Comparison of ENCODE assay signal across 30 cellular contexts in the genomic region with DNA sequence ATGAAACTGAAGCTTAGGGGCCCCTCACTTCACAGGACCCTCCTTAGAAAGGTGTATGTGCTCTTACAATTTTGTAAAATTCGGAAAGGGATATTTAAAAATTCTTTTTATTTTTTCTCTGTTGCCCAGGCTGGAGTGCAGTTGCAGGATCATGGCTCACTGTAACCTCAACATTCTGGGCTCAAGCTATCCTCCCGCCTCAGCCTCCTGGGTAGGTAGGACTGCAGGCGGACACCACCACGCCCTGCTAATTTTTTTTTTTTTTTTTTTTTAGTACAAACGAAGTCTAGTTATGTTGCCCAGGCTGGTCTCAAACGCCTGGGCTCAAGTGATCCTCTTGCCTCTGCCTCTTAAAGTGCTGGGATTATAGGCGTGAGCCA. TPM values are rescaled to one million over a fixed set of nuclear protein-coding genes. Genes with fewer than 3 reads are reported as not detected.
DNase-seq lines count a peak whose midpoint lies in the region; ATAC-seq and TF ChIP-seq lines count a peak whose summit lies in the region.
"Had no signal": no experiment of that assay in that cellular context is flagged by ENCODE, and none has a peak within 500 bp of the region (broad histone marks: within the 10 kb centered on the region; RNA-seq: fewer than 3 reads in every experiment).

No MANE protein-coding gene starts in this region.

- no peaks in the 10 kb centered on the region for H3K27me3 ChIP-seq in cardiac muscle cell
- no peaks in the 10 kb centered on the region for H3K27me3 ChIP-seq in muscle layer of colon (ENCODE audit: control insufficient read depth in 1 of 2, insufficient read depth in 2 of 2, low read length in 2 of 2)
- no peaks in the 10 kb centered on the region for H3K27me3 ChIP-seq in suprapubic skin
- H3K27me3 ChIP-seq: ascending aorta; BLaER1 treated with 17β-estradiol and CSF1 and Interleukin-3, amounts not matched to agents 10 nM and 100 nM; esophagus squamous epithelium; gastroesophageal sphincter had no signal

- H3K36me3 ChIP-seq in cardiac muscle cell = no peaks in the 10 kb centered on the region
- H3K36me3 ChIP-seq in muscle layer of colon (ENCODE audit: insufficient read depth, low read length) = no peaks in the 10 kb centered on the region
- H3K36me3 ChIP-seq in suprapubic skin = no peaks in the 10 kb centered on the region
- H3K36me3 ChIP-seq: ascending aorta; BLaER1 treated with 17β-estradiol and CSF1 and Interleukin-3, amounts not matched to agents 10 nM and 100 nM; gastroesophageal sphincter had no signal

- intact Hi-C loops in Right ventricle myocardium inferior (cut with DNase I) = no loop called here

- no peak overlapping the region for H3K9ac ChIP-seq in muscle layer of colon (ENCODE audit: low read length)
- H3K9ac ChIP-seq: BLaER1 treated with 17β-estradiol and CSF1 and Interleukin-3, amounts not matched to agents 10 nM and 100 nM had no signal

- TF ChIP-seq EP300 in suprapubic skin (IDR thresholded peaks at IDR 0.05) = no peak

- DNase-seq in cardiac muscle cell (ENCODE audit: low read depth in 1 of 2, low spot score in 1 of 2) = no peak
- no peak for DNase-seq in Right ventricle myocardium inferior (ENCODE audit: missing footprints)
- DNase-seq in suprapubic skin (ENCODE audit: low spot score in 2 of 2) = no peak
- DNase-seq in NCI-H345 treated with DMSO at 0.1 percent for 48 hours (lab: John Stamatoyannopoulos, UW; ENCODE audit: unreplicated experiment) = no peak
- no peak for DNase-seq in NCI-H2029 (lab: John Stamatoyannopoulos, UW)
- DNase-seq in mesenteric fat pad (ENCODE audit: low spot score) = no peak
- DNase-seq: activated T-cell treated with anti-CD3 and anti-CD28 coated beads, Interleukin-2, amount 50 U/mL, for 48 hours; Calu3; effector CD8-positive, alpha-beta T cell; esophagus squamous epithelium; KBM-7; kidney glomerular epithelial cell; MV-4-11; naive thymus-derived CD8-positive, alpha-beta T cell; NCI-H1694 treated with DMSO at 0.1 percent for 48 hours; NCI-H446 treated with DMSO at 0.1 percent for 48 hours; RPMI8226; small intestine; stimulated activated CD4-positive, alpha-beta T cell treated with anti-CD3 and anti-CD28 coated beads, Interleukin-2, amount 100 ng/mL, for 48 hours; stimulated activated naive CD4-positive, alpha-beta T cell treated with Interleukin-2 at 50 U/mL for 16 hours had no signal

- H3K27ac ChIP-seq in cardiac muscle cell = peak overlapping the region; percentile 84
- H3K27ac ChIP-seq in angular gyrus (ENCODE audit: low read depth, low read length) = peak overlapping the region; percentile 14
- peak overlapping the region; percentile 66 for H3K27ac ChIP-seq in muscle layer of colon (ENCODE audit: low read depth, low read length)
- H3K27ac ChIP-seq in suprapubic skin = no peak overlapping the region
- H3K27ac ChIP-seq: ascending aorta; BLaER1 treated with 17β-estradiol and CSF1 and Interleukin-3, amounts not matched to agents 10 nM and 100 nM had no signal

- ATAC-seq in Right ventricle myocardium inferior = no peak
- ATAC-seq: naive thymus-derived CD8-positive, alpha-beta T cell had no signal

- H3K4me1 ChIP-seq in cardiac muscle cell (ENCODE audit: low read depth) (peaks cover 42% of the 10 kb centered on the region), muscle layer of colon (ENCODE audit: insufficient read depth, low read length) (peaks cover 61% of the 10 kb centered on the region), suprapubic skin (peaks cover 24% of the 10 kb centered on the region)
- H3K4me1 ChIP-seq: ascending aorta had no signal

- no peak for TF ChIP-seq CTCF in cardiac muscle cell (IDR thresholded peaks at IDR 0.05; ENCODE audit: low read depth, low read length)
- TF ChIP-seq CTCF in suprapubic skin (IDR thresholded peaks at IDR 0.05) = no peak

- H3K4me3 ChIP-seq in cardiac muscle cell = no peak overlapping the region
- no peak overlapping the region for H3K4me3 ChIP-seq in muscle layer of colon (ENCODE audit: low read depth in 1 of 2, low read length in 2 of 2)
- no peak overlapping the region for H3K4me3 ChIP-seq in suprapubic skin
- H3K4me3 ChIP-seq: ascending aorta; BLaER1 treated with 17β-estradiol and CSF1 and Interleukin-3, amounts not matched to agents 10 nM and 100 nM; esophagus squamous epithelium; gastroesophageal sphincter had no signal

- WGBS in suprapubic skin = 82% methylated on average over 7 of the region's 7 CpGs

- no peak for TF ChIP-seq POLR2A in suprapubic skin (IDR thresholded peaks at IDR 0.05)

- H3K9me3 ChIP-seq in cardiac muscle cell (ENCODE audit: low read depth) = no peaks in the 10 kb centered on the region
- H3K9me3 ChIP-seq in muscle layer of colon (ENCODE audit: low read length) = no peaks in the 10 kb centered on the region
- no peaks in the 10 kb centered on the region for H3K9me3 ChIP-seq in suprapubic skin
- H3K9me3 ChIP-seq: ascending aorta, esophagus squamous epithelium, gastroesophageal sphincter had no signal

RNA-seq across cellular contexts. Expression of a gene that starts 45.1 kb away (rescaled TPM):
- total RNA-seq in cardiac muscle cell (not detected in 2 replicates), Right ventricle myocardium inferior (not detected), suprapubic skin (not detected), mesenteric fat pad (not detected)
- polyA plus RNA-seq in cardiac muscle cell = 0.91 TPM in 1 of 2 replicates, not detected in the other
- total RNA-seq: A673; activated CD8-positive, alpha-beta memory T cell treated with anti-CD3 and anti-CD28 coated beads for 36 hours; ascending aorta; chondrocyte; gastroesophageal sphincter; lung microvascular endothelial cell; naive thymus-derived CD8-positive, alpha-beta T cell; ureter had no signal
- polyA plus RNA-seq: naive thymus-derived CD8-positive, alpha-beta T cell had no signal
